7 cellular contexts compared by ENCODE assay signal in genomic region chr1:29258974-29259801, GRCh38. TPM values are rescaled to one million over a fixed set of nuclear protein-coding genes. Genes with fewer than 3 reads are reported as not detected.
DNase-seq lines count a peak whose midpoint lies in the region; ATAC-seq and TF ChIP-seq lines count a peak whose summit lies in the region.

No MANE protein-coding gene starts in this region.

- peaks cover 39% of the 10 kb centered on the region for H3K4me1 Mint-ChIP-seq in brain
- H3K4me1 Mint-ChIP-seq in stimulated activated naive CD8-positive, alpha-beta T cell treated with anti-CD3 and anti-CD28 coated beads, Interleukin-15, Interleukin-2, amounts not matched to agents 100 ng/mL and 50 ng/mL, for 24 hours (ENCODE audit: low read depth): no peaks in the 10 kb centered on the region

- peaks cover 22% of the 10 kb centered on the region for H3K36me3 Mint-ChIP-seq in brain
- no peaks in the 10 kb centered on the region for H3K36me3 Mint-ChIP-seq in stimulated activated naive CD8-positive, alpha-beta T cell treated with anti-CD3 and anti-CD28 coated beads, Interleukin-15, Interleukin-2, amounts not matched to agents 100 ng/mL and 50 ng/mL, for 24 hours (ENCODE audit: low read depth)

- no peak for ATAC-seq in HG02623 (IDR thresholded peaks at IDR 0.05; ENCODE audit: unreplicated experiment)

- peak overlapping the region; percentile 35 to 87 (median 62) for H3K4me3 Mint-ChIP-seq in brain
- peak overlapping the region; percentile 68 for H3K4me3 Mint-ChIP-seq in stimulated activated naive CD8-positive, alpha-beta T cell treated with anti-CD3 and anti-CD28 coated beads, Interleukin-15, Interleukin-2, amounts not matched to agents 100 ng/mL and 50 ng/mL, for 24 hours

- no peaks in the 10 kb centered on the region for H3K9me3 ChIP-seq in KOPT-K1 (ENCODE audit: insufficient read depth, low read length, poor library complexity, severe bottlenecking)

- TF ChIP-seq CTCF in brain (conservative IDR thresholded peaks at IDR 0.05) (no peak), kidney epithelial cell (IDR thresholded peaks at IDR 0.05; ENCODE audit: insufficient read depth, low read length, poor library complexity, severe bottlenecking) (no peak)

- H3K36me3 ChIP-seq in KOPT-K1 (ENCODE audit: insufficient read depth, low read length) (no peaks in the 10 kb centered on the region), kidney epithelial cell (ENCODE audit: control insufficient read depth, insufficient read depth, low read length) (no peaks in the 10 kb centered on the region)

- peaks cover 0 to 3% (median 3%) of the 10 kb centered on the region in 5 experiments for H3K9me3 Mint-ChIP-seq in brain
- H3K9me3 Mint-ChIP-seq in stimulated activated naive CD8-positive, alpha-beta T cell treated with anti-CD3 and anti-CD28 coated beads, Interleukin-15, Interleukin-2, amounts not matched to agents 100 ng/mL and 50 ng/mL, for 24 hours: no peaks in the 10 kb centered on the region

- no peaks in the 10 kb centered on the region for H3K27me3 ChIP-seq in kidney epithelial cell (ENCODE audit: control insufficient read depth, insufficient read depth, low read length)

- DNase-seq in kidney epithelial cell (ENCODE audit: low read depth) (no peak), GM19240 (ENCODE audit: insufficient read length, low spot score) (no peak), DMS79 treated with DMSO at 0.1 percent for 48 hours (lab: John Stamatoyannopoulos, UW) (no peak)

- H3K27me3 Mint-ChIP-seq in brain: peaks cover 19% of the 10 kb centered on the region
- peaks cover 48% of the 10 kb centered on the region for H3K27me3 Mint-ChIP-seq in stimulated activated naive CD8-positive, alpha-beta T cell treated with anti-CD3 and anti-CD28 coated beads, Interleukin-15, Interleukin-2, amounts not matched to agents 100 ng/mL and 50 ng/mL, for 24 hours

- no peak overlapping the region for H3K27ac Mint-ChIP-seq in brain
- no peak overlapping the region for H3K27ac Mint-ChIP-seq in stimulated activated naive CD8-positive, alpha-beta T cell treated with anti-CD3 and anti-CD28 coated beads, Interleukin-15, Interleukin-2, amounts not matched to agents 100 ng/mL and 50 ng/mL, for 24 hours

- peak overlapping the region; percentile 48 for H3K27ac ChIP-seq in KOPT-K1 (ENCODE audit: low read depth, low read length, poor library complexity, severe bottlenecking)

- peak overlapping the region; percentile 41 for H3K4me3 ChIP-seq in kidney epithelial cell (ENCODE audit: low read depth, low read length)

RNA-seq across cellular contexts. Expression of gene PTPRU, which starts 22.9 kb away (rescaled TPM):
- polyA plus RNA-seq in brain (ENCODE audit: insufficient read depth, low read depth, low replicate concordance): 10.6 TPM
- total RNA-seq in kidney epithelial cell: 55.4 and 80.4 TPM in 2 replicates

RNA-seq across cellular contexts. Expression of gene MECR, which starts 28.5 kb away (rescaled TPM):
- polyA plus RNA-seq in brain (ENCODE audit: insufficient read depth, low read depth, low replicate concordance): 31.1 TPM
- total RNA-seq in kidney epithelial cell: 23.6 and 30.5 TPM in 2 replicates
